11 cellular contexts compared by ENCODE assay signal in genomic region chr7:84336303-84336702, GRCh38.
DNase-seq lines count a peak whose midpoint lies in the region; ATAC-seq and TF ChIP-seq lines count a peak whose summit lies in the region.
"Had no signal": no experiment of that assay in that cellular context is flagged by ENCODE, and none has a peak within 500 bp of the region (broad histone marks: within the 10 kb centered on the region; RNA-seq: fewer than 3 reads in every experiment).

No MANE protein-coding gene starts in this region.

- POLR2A ChIA-PET in CD8-positive, alpha-beta memory T cell (lab: Charles Lee) = no interaction called here

- H3K27ac ChIP-seq in CD8-positive, alpha-beta memory T cell (ENCODE audit: low read depth, low read length) = no peak overlapping the region
- H3K27ac ChIP-seq in dorsolateral prefrontal cortex = no peak overlapping the region

- H3K36me3 ChIP-seq in CD8-positive, alpha-beta memory T cell (ENCODE audit: insufficient read depth, low read length) = no peaks in the 10 kb centered on the region

- CTCF ChIA-PET in CD8-positive, alpha-beta memory T cell (lab: Charles Lee) = no interaction called here

- H3K4me1 Mint-ChIP-seq in CD8-positive, alpha-beta memory T cell = no peaks in the 10 kb centered on the region

- H3K4me3 Mint-ChIP-seq in CD8-positive, alpha-beta memory T cell = no peak overlapping the region
- H3K4me3 Mint-ChIP-seq: activated CD8-positive, alpha-beta T cell treated with anti-CD3 and anti-CD28 coated beads, Interleukin-2, amount 10 ng/mL, durations not matched to agents 7 days and 5 days had no signal

- no peaks in the 10 kb centered on the region for H3K36me3 Mint-ChIP-seq in CD8-positive, alpha-beta memory T cell

- intact Hi-C loops in dorsolateral prefrontal cortex (cut with DNase I) = no loop called here

- H3K4me1 ChIP-seq in CD8-positive, alpha-beta memory T cell (ENCODE audit: insufficient read depth, low read length) = no peaks in the 10 kb centered on the region

- no peak overlapping the region for H3K4me3 ChIP-seq in fibroblast of the aortic adventitia (ENCODE audit: low read depth, low read length)
- no peak overlapping the region for H3K4me3 ChIP-seq in CD8-positive, alpha-beta memory T cell (ENCODE audit: low read length)
- no peak overlapping the region for H3K4me3 ChIP-seq in dorsolateral prefrontal cortex

- DNase-seq in GM10266 (ENCODE audit: extremely low spot score) = peak; percentile 26
- DNase-seq in NAMALWA (ENCODE audit: low spot score) = peak; percentile 96
- peak; percentile 87 for DNase-seq in fibroblast of the aortic adventitia (ENCODE audit: low read depth)
- no peak for DNase-seq in CD8-positive, alpha-beta memory T cell
- no peak for DNase-seq in dorsolateral prefrontal cortex
- no peak for DNase-seq in effector CD8-positive, alpha-beta T cell (lab: John Stamatoyannopoulos, UW)
- DNase-seq in EL = no peak
- DNase-seq: activated CD8-positive, alpha-beta T cell treated with anti-CD3 and anti-CD28 coated beads, Interleukin-2, amount 10 ng/mL, durations not matched to agents 7 days and 5 days; DMS79 treated with DMSO at 0.1 percent for 48 hours; NCI-H748 treated with DMSO at 0.1 percent for 48 hours had no signal

- H3K27ac Mint-ChIP-seq in CD8-positive, alpha-beta memory T cell = no peak overlapping the region
- H3K27ac Mint-ChIP-seq: activated CD8-positive, alpha-beta T cell treated with anti-CD3 and anti-CD28 coated beads, Interleukin-2, amount 10 ng/mL, durations not matched to agents 7 days and 5 days had no signal

- no peaks in the 10 kb centered on the region for H3K27me3 ChIP-seq in CD8-positive, alpha-beta memory T cell (ENCODE audit: insufficient read depth, low read length, poor library complexity, severe bottlenecking)
- no peaks in the 10 kb centered on the region for H3K27me3 ChIP-seq in dorsolateral prefrontal cortex

- no peaks in the 10 kb centered on the region for H3K9me3 ChIP-seq in CD8-positive, alpha-beta memory T cell (ENCODE audit: low read length)

- no peaks in the 10 kb centered on the region for H3K27me3 Mint-ChIP-seq in CD8-positive, alpha-beta memory T cell

- ATAC-seq in HG02642 (IDR thresholded peaks at IDR 0.05; ENCODE audit: poor library complexity, unreplicated experiment) = peak; percentile 83
- ATAC-seq: activated CD8-positive, alpha-beta T cell treated with anti-CD3 and anti-CD28 coated beads, Interleukin-2, amount 10 ng/mL, durations not matched to agents 7 days and 5 days had no signal

- TF ChIP-seq CTCF in GM10266 (IDR thresholded peaks at IDR 0.05; ENCODE audit: control insufficient read depth, insufficient read depth, low read depth, missing control alignments) (no peak), fibroblast of the aortic adventitia (IDR thresholded peaks at IDR 0.05; ENCODE audit: insufficient read depth, low read length) (no peak), dorsolateral prefrontal cortex (IDR thresholded peaks at IDR 0.05 in 54 of 56, conservative IDR thresholded peaks at IDR 0.05 in 2 of 56; ENCODE audit: low read depth in 1 of 56, partially characterized antibody in 56 of 56) (no peak)

- peaks cover 0 to 9% (median 7%) of the 10 kb centered on the region in 5 donors for H3K9me3 Mint-ChIP-seq in CD8-positive, alpha-beta memory T cell

Comparison
In these comparisons a context has a peak if more than half of its experiments do, and no peak if none do; other contexts are left out.
1. DNase-seq: peak in GM10266 (single experiment), NAMALWA (single experiment) and fibroblast of the aortic adventitia (single experiment); none in CD8-positive, alpha-beta memory T cell (0 of 5), dorsolateral prefrontal cortex (0 of 10), effector CD8-positive, alpha-beta T cell (single experiment) and EL (single experiment).